ENCODE assay signal across 21 cellular contexts in the genomic region with DNA sequence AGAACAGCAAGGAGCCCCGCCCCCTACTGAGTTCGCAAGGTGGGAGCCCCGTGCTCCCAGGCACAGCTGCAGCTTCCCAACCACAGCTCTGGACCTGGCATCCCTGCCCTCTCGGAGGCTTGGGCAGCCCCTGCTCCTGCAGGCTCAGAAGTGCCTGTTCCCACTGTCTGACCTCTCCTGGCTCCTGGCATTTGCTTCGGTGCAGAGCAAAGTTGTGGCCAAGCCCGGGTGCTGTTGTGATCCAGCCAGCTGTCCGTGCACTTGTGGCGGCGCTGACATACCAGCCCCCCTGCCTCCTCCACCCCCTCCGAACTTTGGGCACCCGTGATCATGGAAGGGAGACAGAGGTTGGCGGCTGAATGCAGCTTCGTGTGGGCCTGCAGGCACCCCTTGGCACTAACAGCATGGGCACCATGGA.
"Had no signal": no experiment of that assay in that cellular context is flagged by ENCODE, and none has a peak within 500 bp of the region (broad histone marks: within the 10 kb centered on the region; RNA-seq: fewer than 3 reads in every experiment).

No MANE protein-coding gene starts in this region.

- H3K36me3 Mint-ChIP-seq: activated CD4-positive, alpha-beta memory T cell treated with anti-CD3 and anti-CD28 coated beads for 36 hours; activated naive CD8-positive, alpha-beta T cell; brain had no signal

- DNase-seq: activated CD4-positive, alpha-beta memory T cell treated with anti-CD3 and anti-CD28 coated beads for 36 hours; activated CD4-positive, alpha-beta T cell treated with anti-CD3 and anti-CD28 coated beads, Interleukin-2, amount 10 ng/mL, durations not matched to agents 7 days and 5 days; activated CD4-positive, CD25-positive, alpha-beta regulatory T cell; activated CD8-positive, alpha-beta memory T cell treated with anti-CD3 and anti-CD28 coated beads for 24 hours; activated effector memory CD4-positive, alpha-beta T cell treated with anti-CD3 and anti-CD28 coated beads, Interleukin-2, amount 50 U/mL, for 16 hours; activated naive CD4-positive, alpha-beta T cell treated with Interleukin-2 at 50 U/mL for 16 hours; activated T-cell treated with anti-CD3 and anti-CD28 coated beads, Interleukin-2, amount 50 U/mL, for 4 hours; amygdala; KG1; NCI-H1048; NCI-H187; NCI-H2081; NCI-H446; NCI-H524; PC-3; SHP77 treated with DMSO at 0.1 percent for 48 hours; T-helper 2 cell; T1000 had no signal

- H3K4me1 Mint-ChIP-seq: activated CD4-positive, alpha-beta T cell treated with anti-CD3 and anti-CD28 coated beads, Interleukin-2, amount 10 ng/mL, durations not matched to agents 7 days and 5 days; brain; central memory CD8-positive, alpha-beta T cell had no signal

- H3K9me3 Mint-ChIP-seq: activated CD4-positive, alpha-beta memory T cell treated with anti-CD3 and anti-CD28 coated beads for 36 hours; brain had no signal

- H3K27ac Mint-ChIP-seq: activated CD4-positive, alpha-beta memory T cell treated with anti-CD3 and anti-CD28 coated beads for 36 hours; activated CD4-positive, alpha-beta T cell treated with anti-CD3 and anti-CD28 coated beads, Interleukin-2, amount 10 ng/mL, durations not matched to agents 7 days and 5 days; activated naive CD8-positive, alpha-beta T cell; brain had no signal

- H3K4me3 Mint-ChIP-seq: activated CD4-positive, alpha-beta memory T cell treated with anti-CD3 and anti-CD28 coated beads for 36 hours; activated CD4-positive, alpha-beta T cell treated with anti-CD3 and anti-CD28 coated beads, Interleukin-2, amount 10 ng/mL, durations not matched to agents 7 days and 5 days; activated naive CD8-positive, alpha-beta T cell; activated T-cell treated with anti-CD3 and anti-CD28 coated beads, Interleukin-2, amount 50 U/mL, for 4 hours; brain; central memory CD8-positive, alpha-beta T cell had no signal

- ATAC-seq: activated T-cell treated with anti-CD3 and anti-CD28 coated beads, Interleukin-2, amount 50 U/mL, for 4 hours; PC-3 had no signal

- H3K27me3 Mint-ChIP-seq: activated CD4-positive, alpha-beta memory T cell treated with anti-CD3 and anti-CD28 coated beads for 36 hours; activated CD4-positive, alpha-beta T cell treated with anti-CD3 and anti-CD28 coated beads, Interleukin-2, amount 10 ng/mL, durations not matched to agents 7 days and 5 days; activated naive CD8-positive, alpha-beta T cell; brain; central memory CD8-positive, alpha-beta T cell had no signal
